ENCODE assay signal across 1 cellular context in genomic region chr12:123141615-123142517, GRCh38.
TF ChIP-seq lines count a peak whose summit lies in the region.

No MANE protein-coding gene starts in this region.

TF ChIP-seq in HepG2, 621 proteins besides CTCF, POLR2A, EP300 and RAD21 (continued from another document and continues in another):
- peak; percentile 28; the same call in 1 of the 2 replicates for TF ChIP-seq PATZ1 (CRISPR knock-in tag; IDR thresholded peaks at IDR 0.05)
- no peak for TF ChIP-seq CCDC6 (CRISPR knock-in tag; IDR thresholded peaks at IDR 0.05)
- TF ChIP-seq HNRNPK (IDR thresholded peaks at IDR 0.05; ENCODE audit: low read depth, low read length, poor library complexity, severe bottlenecking): no peak
- TF ChIP-seq ZFP36L2 (CRISPR knock-in tag; IDR thresholded peaks at IDR 0.05): no peak
- no peak for TF ChIP-seq PHF20 (CRISPR knock-in tag; IDR thresholded peaks at IDR 0.05)
- no peak for TF ChIP-seq EEA1 (CRISPR knock-in tag; IDR thresholded peaks at IDR 0.05; ENCODE audit: borderline replicate concordance)
- TF ChIP-seq ZNF83 (CRISPR knock-in tag; IDR thresholded peaks at IDR 0.05; ENCODE audit: borderline replicate concordance): no peak
- no peak for TF ChIP-seq TSC22D2 (CRISPR knock-in tag; IDR thresholded peaks at IDR 0.05; ENCODE audit: borderline replicate concordance)
- no peak; the same call in 1 of the 2 replicates for TF ChIP-seq GMEB1 (CRISPR knock-in tag; IDR thresholded peaks at IDR 0.05; ENCODE audit: borderline replicate concordance)
- no peak for TF ChIP-seq ZBTB49 (CRISPR knock-in tag; IDR thresholded peaks at IDR 0.05; ENCODE audit: borderline replicate concordance)
- TF ChIP-seq SMYD3 (CRISPR knock-in tag; IDR thresholded peaks at IDR 0.05): no peak
- TF ChIP-seq CAMTA2 (CRISPR knock-in tag; IDR thresholded peaks at IDR 0.05; ENCODE audit: borderline replicate concordance): no peak
- no peak for TF ChIP-seq ZBTB14 (CRISPR knock-in tag; IDR thresholded peaks at IDR 0.05)
- TF ChIP-seq SP1 (IDR thresholded peaks at IDR 0.05): no peak
- TF ChIP-seq SP1 (CRISPR knock-in tag; IDR thresholded peaks at IDR 0.05): no peak
- TF ChIP-seq ZNF841 (CRISPR knock-in tag; IDR thresholded peaks at IDR 0.05; ENCODE audit: borderline replicate concordance): no peak
- peak; percentile 68; the same call in 1 of the 2 replicates for TF ChIP-seq ZGPAT (CRISPR knock-in tag; IDR thresholded peaks at IDR 0.05)
- no peak for TF ChIP-seq ZNF256 (CRISPR knock-in tag; conservative IDR thresholded peaks at IDR 0.05)
- no peak for TF ChIP-seq ETV6 (CRISPR knock-in tag; conservative IDR thresholded peaks at IDR 0.05)
- no peak for TF ChIP-seq NFKBIZ (CRISPR knock-in tag; IDR thresholded peaks at IDR 0.05)
- 0 out of 2 replicates have a peak, but pooled peaks have one; percentile 48 for TF ChIP-seq ZNF136 (CRISPR knock-in tag; IDR thresholded peaks at IDR 0.05; ENCODE audit: low read depth)
- TF ChIP-seq AGO2 (optimal IDR thresholded peaks at IDR 0.05; ENCODE audit: low read depth, low read length): peak; percentile 24
- no peak for TF ChIP-seq ZNF263 (CRISPR knock-in tag; IDR thresholded peaks at IDR 0.05)
- peak; percentile 84 for TF ChIP-seq RXRA (CRISPR knock-in tag; IDR thresholded peaks at IDR 0.05)
- no peak for TF ChIP-seq ZNF839 (CRISPR knock-in tag; IDR thresholded peaks at IDR 0.05; ENCODE audit: borderline replicate concordance)
- TF ChIP-seq SIX1 (CRISPR knock-in tag; IDR thresholded peaks at IDR 0.05; ENCODE audit: borderline replicate concordance): no peak; the same call in 1 of the 2 replicates
- no peak for TF ChIP-seq ZNF44 (CRISPR knock-in tag; IDR thresholded peaks at IDR 0.05)
- no peak for TF ChIP-seq ZNF512 (CRISPR knock-in tag; IDR thresholded peaks at IDR 0.05)
- peak; percentile 95 for TF ChIP-seq ESRRA (CRISPR knock-in tag; IDR thresholded peaks at IDR 0.05; ENCODE audit: low read depth)
- TF ChIP-seq RBAK (CRISPR knock-in tag; IDR thresholded peaks at IDR 0.05): no peak
- TF ChIP-seq ZNF3 (CRISPR knock-in tag; IDR thresholded peaks at IDR 0.05): no peak
- TF ChIP-seq ZNF230 (CRISPR knock-in tag; IDR thresholded peaks at IDR 0.05): no peak
- no peak for TF ChIP-seq SMAD1 (CRISPR knock-in tag; IDR thresholded peaks at IDR 0.05; ENCODE audit: borderline replicate concordance, low read depth)
- peak; percentile 54; the same call in 1 of the 2 replicates for TF ChIP-seq JUNB (CRISPR knock-in tag; IDR thresholded peaks at IDR 0.05; ENCODE audit: borderline replicate concordance)
- no peak for TF ChIP-seq THAP8 (CRISPR knock-in tag; IDR thresholded peaks at IDR 0.05; ENCODE audit: borderline replicate concordance)
- no peak for TF ChIP-seq ZNF589 (CRISPR knock-in tag; conservative IDR thresholded peaks at IDR 0.05)
- TF ChIP-seq FOXP4 (CRISPR knock-in tag; IDR thresholded peaks at IDR 0.05): peak; percentile 55; the same call in 1 of the 2 replicates
- peak; percentile 55; the same call in 1 of the 2 replicates for TF ChIP-seq ZNF205 (CRISPR knock-in tag; IDR thresholded peaks at IDR 0.05)
- TF ChIP-seq ZSCAN22 (CRISPR knock-in tag; IDR thresholded peaks at IDR 0.05): no peak
- peak; percentile 71; the same call in 1 of the 2 replicates for TF ChIP-seq AHDC1 (CRISPR knock-in tag; IDR thresholded peaks at IDR 0.05; ENCODE audit: borderline replicate concordance)
- no peak for TF ChIP-seq NFATC3 (CRISPR knock-in tag; IDR thresholded peaks at IDR 0.05)
